ENCODE assay signal across 1 cellular context in genomic region chr16:85306071-85306792, GRCh38.
TF ChIP-seq lines count a peak whose summit lies in the region.

No MANE protein-coding gene starts in this region.

TF ChIP-seq in K562, 482 proteins besides CTCF, POLR2A, EP300 and RAD21 (continued from another document and continues in another):
- no peak for TF ChIP-seq CBX2 (IDR thresholded peaks at IDR 0.05; ENCODE audit: insufficient read depth, low read length, poor library complexity, severe bottlenecking)
- TF ChIP-seq DNMT1 (IDR thresholded peaks at IDR 0.05): no peak
- no peak for TF ChIP-seq HDAC6 (IDR thresholded peaks at IDR 0.05; ENCODE audit: low read depth, low read length)
- TF ChIP-seq TGIF2 (CRISPR knock-in tag; IDR thresholded peaks at IDR 0.05): no peak
- no peak for TF ChIP-seq MBD2 (IDR thresholded peaks at IDR 0.05; ENCODE audit: borderline replicate concordance, low read depth)
- TF ChIP-seq ZBTB2 (IDR thresholded peaks at IDR 0.05): 0 out of 2 replicates have a peak, but pooled peaks have one; percentile 21
- no peak; the same call in 1 of the 2 replicates for TF ChIP-seq ZFP91 (CRISPR knock-in tag; IDR thresholded peaks at IDR 0.05)
- no peak for TF ChIP-seq TAL1 (IDR thresholded peaks at IDR 0.05)
- TF ChIP-seq CREB3L1 (IDR thresholded peaks at IDR 0.05; ENCODE audit: borderline replicate concordance, low read depth): no peak; the same call in 1 of the 2 replicates
- peak; percentile 54; the same call in 1 of the 2 replicates for TF ChIP-seq ZBTB12 (CRISPR knock-in tag; IDR thresholded peaks at IDR 0.05)
- TF ChIP-seq NFRKB (IDR thresholded peaks at IDR 0.05; ENCODE audit: low read depth): 0 out of 2 replicates have a peak, but pooled peaks have one; percentile 20
- 0 out of 2 replicates have a peak, but pooled peaks have one; percentile 9 for TF ChIP-seq E2F3 (CRISPR knock-in tag; IDR thresholded peaks at IDR 0.05)
- no peak for TF ChIP-seq RREB1 (CRISPR knock-in tag; IDR thresholded peaks at IDR 0.05)
- TF ChIP-seq MCM7 (IDR thresholded peaks at IDR 0.05): no peak
- no peak for TF ChIP-seq FOXM1 (IDR thresholded peaks at IDR 0.05; ENCODE audit: low read depth)
- no peak for TF ChIP-seq FOXM1 (CRISPR knock-in tag; IDR thresholded peaks at IDR 0.05; ENCODE audit: low read depth)
- no peak for TF ChIP-seq BRD4 (IDR thresholded peaks at IDR 0.05)
- 0 out of 2 replicates have a peak, but pooled peaks have one; percentile 39 for TF ChIP-seq ZKSCAN1 (IDR thresholded peaks at IDR 0.05; ENCODE audit: low read depth, low read length)
- no peak for TF ChIP-seq ZNF77 (CRISPR knock-in tag; IDR thresholded peaks at IDR 0.05)
- TF ChIP-seq ZFP30 (CRISPR knock-in tag; IDR thresholded peaks at IDR 0.05; ENCODE audit: borderline replicate concordance): no peak
- no peak for TF ChIP-seq NR4A1 (CRISPR knock-in tag; IDR thresholded peaks at IDR 0.05)
- TF ChIP-seq NR4A1 (tag; IDR thresholded peaks at IDR 0.05): peak; percentile 52; the same call in 1 of the 2 replicates
- TF ChIP-seq OTX1 (CRISPR knock-in tag; IDR thresholded peaks at IDR 0.05): no peak; the same call in 1 of the 2 replicates
- no peak; the same call in 1 of the 2 replicates for TF ChIP-seq SMARCA4 (IDR thresholded peaks at IDR 0.05)
- peak; percentile 94 for TF ChIP-seq MAX (CRISPR knock-in tag; IDR thresholded peaks at IDR 0.05)
- peak; percentile 32 for TF ChIP-seq TBP (optimal IDR thresholded peaks at IDR 0.05; ENCODE audit: low read depth, low read length)
- no peak for TF ChIP-seq ZNF274 (IDR thresholded peaks at IDR 0.05; ENCODE audit: borderline replicate concordance, low read depth, low read length)
- peak; percentile 80 to 83 for TF ChIP-seq FOXK2 (conservative IDR thresholded peaks at IDR 0.05 in 1 of 2, IDR thresholded peaks at IDR 0.05 in 1 of 2; ENCODE audit: low read depth in 2 of 2)
- no peak for TF ChIP-seq ZBTB34 (CRISPR knock-in tag; IDR thresholded peaks at IDR 0.05)
- 0 out of 2 replicates have a peak, but pooled peaks have one; percentile 14 for TF ChIP-seq REST (CRISPR knock-in tag; IDR thresholded peaks at IDR 0.05; ENCODE audit: low read depth)
- TF ChIP-seq ATF3 (IDR thresholded peaks at IDR 0.05): peak; percentile 80
- no peak for TF ChIP-seq ATF3 (CRISPR knock-in tag; conservative IDR thresholded peaks at IDR 0.05)
- TF ChIP-seq POLR3G (IDR thresholded peaks at IDR 0.05; ENCODE audit: extremely low read depth, insufficient read length, insufficient replicate concordance): no peak
- peak in 1 of 2 experiments; percentile 54; a peak in 1 of 4 replicates for TF ChIP-seq SIN3A (IDR thresholded peaks at IDR 0.05; ENCODE audit: borderline replicate concordance in 2 of 2, control insufficient read depth in 1 of 2, low read depth in 2 of 2, low read length in 2 of 2)
- TF ChIP-seq TEAD4 (IDR thresholded peaks at IDR 0.05; ENCODE audit: low read length): 0 out of 2 replicates have a peak, but pooled peaks have one; percentile 4
- no peak for TF ChIP-seq TEAD4 (CRISPR knock-in tag; IDR thresholded peaks at IDR 0.05; ENCODE audit: borderline replicate concordance)
- 0 out of 2 replicates have a peak, but pooled peaks have one; percentile 63 for TF ChIP-seq CAMTA2 (CRISPR knock-in tag; conservative IDR thresholded peaks at IDR 0.05)
- TF ChIP-seq RBM22 (IDR thresholded peaks at IDR 0.05; ENCODE audit: low read depth, low read length, poor library complexity, severe bottlenecking): no peak
- TF ChIP-seq PRMT5 (CRISPR knock-in tag; IDR thresholded peaks at IDR 0.05): no peak
- TF ChIP-seq HDGF (IDR thresholded peaks at IDR 0.05): peak; percentile 86
- peak; percentile 72; the same call in 1 of the 2 replicates for TF ChIP-seq HDAC2 (IDR thresholded peaks at IDR 0.05)
- peak; percentile 52; the same call in 1 of the 2 replicates for TF ChIP-seq PHF8 (IDR thresholded peaks at IDR 0.05; ENCODE audit: borderline replicate concordance, low read length)
- TF ChIP-seq CREBBP (IDR thresholded peaks at IDR 0.05; ENCODE audit: low read depth, low read length): no peak
- TF ChIP-seq SIX5 (IDR thresholded peaks at IDR 0.05; ENCODE audit: borderline replicate concordance in 1 of 2, insufficient read depth in 1 of 2, low read depth in 1 of 2, low read length in 2 of 2): no peak
- TF ChIP-seq SRF (CRISPR knock-in tag; IDR thresholded peaks at IDR 0.05): 0 out of 4 replicates have a peak, but pooled peaks of 1 of the 2 experiments have one; percentile 10
